ENCODE assay signal across 2 cellular contexts in genomic region chr10:30706189-30706588, GRCh38.
A peak's percentile ranks its signal among the peaks of the same experiment; 100 is the strongest.
TF ChIP-seq lines count a peak whose summit lies in the region.

No MANE protein-coding gene starts in this region.

TF ChIP-seq in HEK293, 187 proteins besides CTCF, POLR2A, EP300 and RAD21:
- peak; percentile 67; the same call in 1 of the 2 replicates for TF ChIP-seq ZNF366 (tag by site-specific recombination; conservative IDR thresholded peaks at IDR 0.05)

TF ChIP-seq in WTC11, 78 proteins besides CTCF, POLR2A, EP300 and RAD21:
- TF ChIP-seq ZNF512 (CRISPR knock-in tag; IDR thresholded peaks at IDR 0.05; ENCODE audit: borderline replicate concordance) = peak; percentile 94
